28 cellular contexts compared by ENCODE assay signal in the genomic region with DNA sequence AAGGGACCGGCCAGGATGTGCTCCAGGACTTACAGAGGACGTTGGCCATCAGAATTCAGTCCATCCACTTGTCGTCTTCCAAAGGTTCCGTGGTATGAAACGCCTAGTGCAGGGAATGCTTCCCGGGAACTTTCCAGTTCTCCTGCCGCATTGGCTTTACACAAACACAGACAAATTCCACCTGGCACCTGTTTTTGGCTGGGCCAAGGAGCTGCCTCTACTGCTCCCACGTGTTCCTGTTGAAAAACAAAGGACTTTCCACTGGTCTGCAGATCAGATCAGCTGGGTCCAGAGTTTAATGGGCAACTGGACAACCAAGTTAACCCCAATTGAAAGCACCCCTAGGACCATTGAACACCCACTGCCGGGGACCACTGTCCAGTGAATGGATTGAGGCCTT.
"Had no signal": no experiment of that assay in that cellular context is flagged by ENCODE, and none has a peak within 500 bp of the region (broad histone marks: within the 10 kb centered on the region; RNA-seq: fewer than 3 reads in every experiment).

No MANE protein-coding gene starts in this region.

- H3K36me3 ChIP-seq: colonic mucosa, esophagus muscularis mucosa, gastrocnemius medialis, gastroesophageal sphincter, heart left ventricle, heart right ventricle had no signal

- H3K4me3 ChIP-seq: colonic mucosa, coronary artery, dorsolateral prefrontal cortex, esophagus muscularis mucosa, esophagus squamous epithelium, gastrocnemius medialis, gastroesophageal sphincter, heart left ventricle, heart right ventricle had no signal

- H3K4me1 ChIP-seq: colonic mucosa, esophagus muscularis mucosa, esophagus squamous epithelium, foreskin keratinocyte, gastrocnemius medialis, gastroesophageal sphincter had no signal

- DNase-seq: dermis blood vessel endothelial cell; dorsolateral prefrontal cortex; effector CD4-positive, alpha-beta T cell; effector CD8-positive, alpha-beta T cell; effector memory CD4-positive, alpha-beta T cell; effector memory CD8-positive, alpha-beta T cell; endodermal cell; erythroblast; esophagus squamous epithelium; foreskin fibroblast; foreskin keratinocyte; foreskin melanocyte; gastrocnemius medialis; glutamatergic neuron; head of caudate nucleus; heart left ventricle; heart right ventricle had no signal

- H3K27me3 Mint-ChIP-seq: dendritic cell treated with granulocyte-macrophage colony-stimulating factor and Interleukin-4, amounts not matched to agents 40 ng/mL and 50 ng/mL, for 4 days; effector memory CD8-positive, alpha-beta T cell had no signal

- H3K27ac Mint-ChIP-seq: dendritic cell treated with granulocyte-macrophage colony-stimulating factor and Interleukin-4, amounts not matched to agents 40 ng/mL and 50 ng/mL, for 4 days; effector memory CD8-positive, alpha-beta T cell; endodermal cell had no signal

- ATAC-seq: effector memory CD8-positive, alpha-beta T cell; esophagus mucosa; foreskin keratinocyte; gastrocnemius medialis; gastroesophageal sphincter; heart left ventricle; heart right ventricle had no signal

- H3K9me3 ChIP-seq: colonic mucosa, esophagus muscularis mucosa, esophagus squamous epithelium, gastrocnemius medialis, gastroesophageal sphincter, heart left ventricle, heart right ventricle had no signal

- H3K27me3 ChIP-seq: colonic mucosa, esophagus squamous epithelium, foreskin keratinocyte, gastrocnemius medialis, heart left ventricle had no signal

- H3K27ac ChIP-seq: colonic mucosa, coronary artery, dorsolateral prefrontal cortex, epithelial cell of prostate, esophagus muscularis mucosa, esophagus squamous epithelium, foreskin keratinocyte, gastrocnemius medialis, gastroesophageal sphincter, heart left ventricle, heart right ventricle had no signal

- H3K4me3 Mint-ChIP-seq: dendritic cell treated with granulocyte-macrophage colony-stimulating factor and Interleukin-4, amounts not matched to agents 40 ng/mL and 50 ng/mL, for 4 days; effector memory CD8-positive, alpha-beta T cell; endodermal cell had no signal

- FAIRE-seq: colon, endometrium, endothelial cell of umbilical vein, frontal cortex had no signal
